In genomic region chr6:5119090-5119951, GRCh38 we compare ENCODE assay signal across 2 cellular contexts.
TF ChIP-seq lines count a peak whose summit lies in the region.

No MANE protein-coding gene starts in this region.

TF ChIP-seq in H1, 55 proteins besides CTCF, POLR2A, EP300 and RAD21:
- TF ChIP-seq ATF2 (IDR thresholded peaks at IDR 0.05; ENCODE audit: low read length), result no peak
- no peak for TF ChIP-seq HDAC6 (IDR thresholded peaks at IDR 0.05; ENCODE audit: low read depth, low read length)

TF ChIP-seq in liver, 16 proteins besides CTCF, POLR2A, EP300 and RAD21:
- TF ChIP-seq ATF3 (IDR thresholded peaks at IDR 0.05) (peak; percentile 11), ZBTB33 (IDR thresholded peaks at IDR 0.05) (no peak), MAX (IDR thresholded peaks at IDR 0.05) (no peak), HNF4A (conservative IDR thresholded peaks at IDR 0.05) (peak; percentile 57 to 75), GABPA (IDR thresholded peaks at IDR 0.05 in 1 of 2, conservative IDR thresholded peaks at IDR 0.05 in 1 of 2) (no peak), EGR1 (IDR thresholded peaks at IDR 0.05; ENCODE audit: low read depth in 2 of 2) (peak in 1 of 2 donors; percentile 19), REST (IDR thresholded peaks at IDR 0.05) (peak; percentile 81), FOXA1 (IDR thresholded peaks at IDR 0.05) (no peak), NR2F2 (IDR thresholded peaks at IDR 0.05) (no peak), FOXA2 (IDR thresholded peaks at IDR 0.05) (peak; percentile 66), TAF1 (conservative IDR thresholded peaks at IDR 0.05) (peak; percentile 89), SP1 (IDR thresholded peaks at IDR 0.05) (peak; percentile 80), JUND (IDR thresholded peaks at IDR 0.05) (no peak), YY1 (IDR thresholded peaks at IDR 0.05) (peak; percentile 66), RXRA (IDR thresholded peaks at IDR 0.05) (peak; percentile 1 to 78), HNF4G (IDR thresholded peaks at IDR 0.05) (no peak)
